In genomic region chr9:120689860-120690259, GRCh38 we compare ENCODE assay signal across 12 cellular contexts. TPM values are rescaled to one million over a fixed set of nuclear protein-coding genes. Genes with fewer than 3 reads are reported as not detected.
DNase-seq lines count a peak whose midpoint lies in the region; ATAC-seq and TF ChIP-seq lines count a peak whose summit lies in the region.
"Had no signal": no experiment of that assay in that cellular context is flagged by ENCODE, and none has a peak within 500 bp of the region (broad histone marks: within the 10 kb centered on the region; RNA-seq: fewer than 3 reads in every experiment).

No MANE protein-coding gene starts in this region.

- TF ChIP-seq CTCF in astrocyte of the spinal cord (IDR thresholded peaks at IDR 0.05; ENCODE audit: low read depth, low read length) = no peak

- no peak overlapping the region for H3K4me3 ChIP-seq in astrocyte of the spinal cord (ENCODE audit: low read depth, low read length)
- H3K4me3 ChIP-seq: hepatocyte, uterus had no signal

- ATAC-seq in HG03442 (IDR thresholded peaks at IDR 0.05; ENCODE audit: unreplicated experiment) = no peak
- ATAC-seq in HG03135 (IDR thresholded peaks at IDR 0.05; ENCODE audit: unreplicated experiment) = no peak
- ATAC-seq: activated naive CD4-positive, alpha-beta T cell treated with anti-CD3 and anti-CD28 coated beads, Interleukin-2, amount 50 U/mL, for 72 hours had no signal

- DNase-seq in DMS153 treated with DMSO at 0.1 percent for 48 hours (lab: John Stamatoyannopoulos, UW; ENCODE audit: unreplicated experiment) (peak; percentile 31), NCI-H187 treated with DMSO at 0.1 percent for 48 hours (lab: John Stamatoyannopoulos, UW) (peak; percentile 39), astrocyte of the spinal cord (ENCODE audit: low read depth, low spot score) (peak; percentile 75), myocyte (ENCODE audit: low read depth) (peak; percentile 39), NCI-H128 (lab: John Stamatoyannopoulos, UW; ENCODE audit: unreplicated experiment) (no peak)
- DNase-seq in activated CD4-positive, CD25-positive, alpha-beta regulatory T cell treated with anti-CD3 and anti-CD28 coated beads, Interleukin-2, amount 50 U/mL, for 72 hours = no peak
- DNase-seq: effector memory CD4-positive, alpha-beta T cell; uterus had no signal

- in situ Hi-C loops in astrocyte of the spinal cord (cut with HindIII; ENCODE audit: low sequenced_read_pairs) = no loop called here

RNA-seq across cellular contexts. Expression of gene MEGF9, which starts 24.4 kb away (rescaled TPM):
- 9.5 and 16.3 TPM in 2 replicates for total RNA-seq in myocyte
- 12.6 TPM for polyA plus RNA-seq in myocyte (2012)

Comparison
In these comparisons a context has a peak if more than half of its experiments do, and no peak if none do; other contexts are left out.
1. DNase-seq: peak in DMS153 treated with DMSO at 0.1 percent for 48 hours (single experiment), NCI-H187 treated with DMSO at 0.1 percent for 48 hours (single experiment), astrocyte of the spinal cord (single experiment) and myocyte (single experiment); none in NCI-H128 (single experiment) and activated CD4-positive, CD25-positive, alpha-beta regulatory T cell treated with anti-CD3 and anti-CD28 coated beads, Interleukin-2, amount 50 U/mL, for 72 hours (single experiment).